Comparison of ENCODE assay signal across 8 cellular contexts in the genomic region with DNA sequence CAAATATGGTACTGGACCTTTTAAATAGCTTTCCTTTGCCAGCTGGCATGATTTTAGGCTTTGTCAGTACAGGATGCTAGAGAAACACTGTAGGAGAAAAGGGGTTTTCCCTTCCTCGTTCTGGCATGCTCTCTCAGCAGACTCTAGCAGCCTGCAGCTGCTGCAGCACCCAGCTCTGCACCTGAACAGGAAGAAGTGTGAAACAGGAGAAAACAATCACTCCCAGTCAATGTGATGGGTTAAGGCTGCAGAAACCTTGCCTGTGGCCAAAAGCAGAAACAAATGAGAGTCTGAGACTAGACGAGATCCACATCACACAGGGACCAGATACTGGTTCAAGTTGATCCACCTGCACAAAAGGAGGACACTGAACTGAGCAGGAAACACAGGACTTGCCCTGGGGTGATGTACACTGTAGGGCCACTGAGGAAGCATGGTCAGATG. TPM values are rescaled to one million over a fixed set of nuclear protein-coding genes. Genes with fewer than 3 reads are reported as not detected.
DNase-seq lines count a peak whose midpoint lies in the region; ATAC-seq lines count a peak whose summit lies in the region.

No MANE protein-coding gene starts in this region.

- H3K4me3 Mint-ChIP-seq in T-helper 2 cell treated with Interferon-gamma antibody and Interleukin-4, amounts not matched to agents 5 μg/mL and 100 μg/mL, for 36 hours, result no peak overlapping the region

- H3K4me1 ChIP-seq in BLaER1 (peaks cover 15% of the 10 kb centered on the region), aorta (ENCODE audit: control insufficient read depth in 1 of 2, insufficient read depth in 2 of 2, low read length in 2 of 2) (no peaks in the 10 kb centered on the region)
- H3K4me1 ChIP-seq in effector memory CD4-positive, alpha-beta T cell (ENCODE audit: control insufficient read depth, insufficient read depth, low read length, poor library complexity, severe bottlenecking), result peaks cover 10% of the 10 kb centered on the region

- H3K4me1 Mint-ChIP-seq in T-helper 2 cell treated with Interferon-gamma antibody and Interleukin-4, amounts not matched to agents 5 μg/mL and 100 μg/mL, for 36 hours (ENCODE audit: low read depth), result peaks cover 9% of the 10 kb centered on the region

- H3K9ac ChIP-seq in BLaER1, result no peak overlapping the region

- intact Hi-C loops in aorta (cut with DNase I), result no loop called here

- H3K4me2 ChIP-seq in BLaER1, result peak overlapping the region; percentile 55

- no peaks in the 10 kb centered on the region for H3K27me3 ChIP-seq in BLaER1
- H3K27me3 ChIP-seq in effector memory CD4-positive, alpha-beta T cell (replicated peaks; ENCODE audit: control insufficient read depth, insufficient read depth, low read length, poor library complexity, severe bottlenecking), result no peaks in the 10 kb centered on the region
- no peaks in the 10 kb centered on the region for H3K27me3 ChIP-seq in aorta (ENCODE audit: control insufficient read depth in 1 of 2, insufficient read depth in 2 of 2, low read length in 1 of 2)

- H3K9me3 Mint-ChIP-seq in T-helper 2 cell treated with Interferon-gamma antibody and Interleukin-4, amounts not matched to agents 5 μg/mL and 100 μg/mL, for 36 hours, result no peaks in the 10 kb centered on the region

- peak; percentile 13 for DNase-seq in T-helper 2 cell treated with Interferon-gamma antibody and Interleukin-4, amounts not matched to agents 5 μg/mL and 100 μg/mL, for 36 hours (ENCODE audit: low spot score)
- DNase-seq in effector memory CD4-positive, alpha-beta T cell, result peak in 2 of 3 donors; percentile 20 to 22
- DNase-seq in stimulated activated CD4-positive, alpha-beta T cell treated with anti-CD3 and anti-CD28 coated beads, TNF-alpha, amount 100 ng/mL, for 24 hours (ENCODE audit: low read depth in 3 of 3), result peak; percentile 9 to 37 (median 15)
- no peak for DNase-seq in aorta

- H3K4me3 ChIP-seq in BLaER1, result no peak overlapping the region
- no peak overlapping the region for H3K4me3 ChIP-seq in effector memory CD4-positive, alpha-beta T cell (ENCODE audit: insufficient read depth, low read depth, low read length, poor library complexity, severe bottlenecking)
- H3K4me3 ChIP-seq in aorta (ENCODE audit: low read length in 2 of 2), result no peak overlapping the region

- no peaks in the 10 kb centered on the region for H4K20me1 ChIP-seq in BLaER1

- H3K9me3 ChIP-seq in BLaER1 (no peaks in the 10 kb centered on the region), aorta (ENCODE audit: control insufficient read depth, low read length) (no peaks in the 10 kb centered on the region)
- H3K9me3 ChIP-seq in effector memory CD4-positive, alpha-beta T cell (ENCODE audit: control insufficient read depth, low read length), result no peaks in the 10 kb centered on the region

- peaks cover 2% of the 10 kb centered on the region for H3K27me3 Mint-ChIP-seq in T-helper 2 cell treated with Interferon-gamma antibody and Interleukin-4, amounts not matched to agents 5 μg/mL and 100 μg/mL, for 36 hours (ENCODE audit: low read depth)

- no peaks in the 10 kb centered on the region for H3K36me3 Mint-ChIP-seq in T-helper 2 cell treated with Interferon-gamma antibody and Interleukin-4, amounts not matched to agents 5 μg/mL and 100 μg/mL, for 36 hours (ENCODE audit: low read depth)

- ATAC-seq in GM19035 (IDR thresholded peaks at IDR 0.05; ENCODE audit: unreplicated experiment) (peak; percentile 90), HG03196 (IDR thresholded peaks at IDR 0.05; ENCODE audit: unreplicated experiment) (peak; percentile 90), GM19467 (IDR thresholded peaks at IDR 0.05; ENCODE audit: unreplicated experiment) (no peak), aorta (ENCODE audit: low FRiP score) (no peak)

- H3K27ac ChIP-seq in BLaER1, result no peak overlapping the region
- no peak overlapping the region for H3K27ac ChIP-seq in effector memory CD4-positive, alpha-beta T cell (ENCODE audit: insufficient read depth, low read length, poor library complexity, severe bottlenecking)
- H3K27ac ChIP-seq in aorta (ENCODE audit: low read depth in 1 of 2, low read length in 2 of 2), result no peak overlapping the region

- WGBS in aorta, 2 donors, result 3 to 7% methylated on average over 2 of the region's 2 CpGs

- H3K36me3 ChIP-seq in BLaER1 (no peaks in the 10 kb centered on the region), aorta (ENCODE audit: control insufficient read depth in 1 of 2, insufficient read depth in 2 of 2, low read length in 1 of 2) (no peaks in the 10 kb centered on the region)
- H3K36me3 ChIP-seq in effector memory CD4-positive, alpha-beta T cell (ENCODE audit: control insufficient read depth, insufficient read depth, low read length), result no peaks in the 10 kb centered on the region

- no peak overlapping the region for H3K27ac Mint-ChIP-seq in T-helper 2 cell treated with Interferon-gamma antibody and Interleukin-4, amounts not matched to agents 5 μg/mL and 100 μg/mL, for 36 hours

RNA-seq across cellular contexts. Expression of gene OVGP1, which starts 21.2 kb away (rescaled TPM):
- total RNA-seq in aorta, result 1 to 10 TPM; 2.0 to 7.3 TPM
- polyA plus RNA-seq in aorta, result 1 to 10 TPM in 1 of 2 donors, under 1 TPM in 1; 0.25 to 3.9 TPM

RNA-seq across cellular contexts. Expression of gene WDR77, which starts 42.7 kb away (rescaled TPM):
- 10 to 100 TPM; 17.1 to 17.4 TPM for total RNA-seq in aorta
- polyA plus RNA-seq in aorta, result 10 to 100 TPM; 14.5 to 20.1 TPM

RNA-seq across cellular contexts. Expression of gene ATP5PB, which starts 42.9 kb away (rescaled TPM):
- total RNA-seq in aorta, result 100 to 1,000 TPM; 110 TPM
- 100 to 1,000 TPM; 140 to 219 TPM for polyA plus RNA-seq in aorta

Comparison
In these comparisons a context has a peak if more than half of its experiments do, and no peak if none do; other contexts are left out.
1. ATAC-seq: peak in GM19035 (single experiment) and HG03196 (single experiment); none in GM19467 (single experiment) and aorta (single experiment).
2. DNase-seq: peak in T-helper 2 cell treated with Interferon-gamma antibody and Interleukin-4, amounts not matched to agents 5 μg/mL and 100 μg/mL, for 36 hours (single experiment), effector memory CD4-positive, alpha-beta T cell (2 of 3) and stimulated activated CD4-positive, alpha-beta T cell treated with anti-CD3 and anti-CD28 coated beads, TNF-alpha, amount 100 ng/mL, for 24 hours (3 of 3); none in aorta (0 of 2).